22 cellular contexts compared by ENCODE assay signal in the genomic region with DNA sequence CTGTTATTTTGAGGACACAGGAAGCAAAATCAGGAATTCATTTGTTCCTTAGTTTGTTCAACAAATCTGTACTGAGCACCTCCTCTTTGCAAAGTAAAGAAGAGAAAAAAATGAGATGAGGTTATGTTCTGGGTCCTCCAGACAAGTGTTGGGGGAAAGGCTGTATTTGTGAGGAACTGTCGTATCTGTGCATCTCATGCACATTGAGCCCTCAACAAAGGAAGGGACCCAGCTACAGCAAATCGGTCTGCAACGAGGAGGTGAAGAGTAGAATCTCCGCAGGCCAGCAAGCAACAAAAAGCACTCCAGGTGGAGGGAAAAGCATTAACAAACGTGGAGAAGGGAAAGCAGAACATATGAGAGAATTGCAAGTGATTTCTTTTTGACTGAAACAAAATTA.
"Had no signal": no experiment of that assay in that cellular context is flagged by ENCODE, and none has a peak within 500 bp of the region (broad histone marks: within the 10 kb centered on the region; RNA-seq: fewer than 3 reads in every experiment).

No MANE protein-coding gene starts in this region.

- H3K9ac ChIP-seq: parathyroid adenoma had no signal

- H3K9me3 ChIP-seq: gastrocnemius medialis, mucosa of descending colon, prostate gland, right lobe of liver, thoracic aorta, transverse colon had no signal

- H3K4me1 Mint-ChIP-seq: stimulated activated naive B cell treated with anti-CD40 and anti-IgM and Interleukin-4, amounts not matched to agents 10 μg/mL and 1 μg/mL and 100 μg/mL, for 72 hours had no signal

- H3K36me3 ChIP-seq: gastrocnemius medialis, heart right ventricle, prostate gland, right lobe of liver, thoracic aorta, transverse colon had no signal

- H3K27ac ChIP-seq: gastrocnemius medialis, parathyroid adenoma, right lobe of liver, thoracic aorta had no signal

- H3K4me1 ChIP-seq: gastrocnemius medialis, parathyroid adenoma, prostate gland had no signal

- DNase-seq: effector memory CD4-positive, alpha-beta T cell; gastrocnemius medialis; heart right ventricle; hypothalamus; kidney glomerular epithelial cell; mammary epithelial cell; mucosa of descending colon; naive thymus-derived CD8-positive, alpha-beta T cell; occipital lobe; retina; right lobe of liver; stimulated activated CD4-positive, alpha-beta T cell treated with anti-CD3 and anti-CD28 coated beads, Interleukin-2, amount 100 ng/mL, for 24 hours; stimulated activated CD4-positive, alpha-beta T cell treated with anti-CD3 and anti-CD28 coated beads, Interleukin-4, amount 100 ng/mL, for 4 hours; stimulated activated naive B cell treated with anti-CD40 and anti-IgM and Interleukin-4, amounts not matched to agents 10 μg/mL and 1 μg/mL and 100 μg/mL, for 72 hours; stimulated activated naive CD8-positive, alpha-beta T cell treated with anti-CD3 and anti-CD28 coated beads, Interleukin-15, amount 100 ng/mL, for 72 hours; substantia nigra; transverse colon had no signal

- H2AFZ ChIP-seq: parathyroid adenoma had no signal

- H3K4me3 Mint-ChIP-seq: naive thymus-derived CD8-positive, alpha-beta T cell; neural crest cell; stimulated activated naive B cell treated with anti-CD40 and anti-IgM and Interleukin-4, amounts not matched to agents 10 μg/mL and 1 μg/mL and 100 μg/mL, for 72 hours; stimulated activated naive CD8-positive, alpha-beta T cell treated with anti-CD3 and anti-CD28 coated beads, Interleukin-15, amount 100 ng/mL, for 72 hours had no signal

- H3K27ac Mint-ChIP-seq: stimulated activated naive B cell treated with anti-CD40 and anti-IgM and Interleukin-4, amounts not matched to agents 10 μg/mL and 1 μg/mL and 100 μg/mL, for 72 hours had no signal

- H3K36me3 Mint-ChIP-seq: stimulated activated naive B cell treated with anti-CD40 and anti-IgM and Interleukin-4, amounts not matched to agents 10 μg/mL and 1 μg/mL and 100 μg/mL, for 72 hours had no signal

- H3K79me2 ChIP-seq: parathyroid adenoma had no signal

- H3K27me3 ChIP-seq: right lobe of liver, transverse colon had no signal

- ATAC-seq: esophagus mucosa; gastrocnemius medialis; mucosa of descending colon; naive thymus-derived CD8-positive, alpha-beta T cell; right lobe of liver; stimulated activated naive B cell treated with anti-CD40 and anti-IgM and Interleukin-4, amounts not matched to agents 10 μg/mL and 1 μg/mL and 100 μg/mL, for 72 hours; stimulated activated naive CD8-positive, alpha-beta T cell treated with anti-CD3 and anti-CD28 coated beads, Interleukin-15, amount 100 ng/mL, for 72 hours had no signal

- H3K4me3 ChIP-seq: gastrocnemius medialis, heart right ventricle, mucosa of descending colon, prostate gland, right lobe of liver, thoracic aorta, transverse colon had no signal
